In genomic region chr6:15801912-15802311, GRCh38 we compare ENCODE assay signal across 31 cellular contexts.
DNase-seq lines count a peak whose midpoint lies in the region; ATAC-seq, FAIRE-seq and TF ChIP-seq lines count a peak whose summit lies in the region.
"Had no signal": no experiment of that assay in that cellular context is flagged by ENCODE, and none has a peak within 500 bp of the region (broad histone marks: within the 10 kb centered on the region; RNA-seq: fewer than 3 reads in every experiment).

No MANE protein-coding gene starts in this region.

- TF ChIP-seq CTCF in HEK293 (tag by site-specific recombination; IDR thresholded peaks at IDR 0.05) = no peak
- TF ChIP-seq CTCF in K562 (IDR thresholded peaks at IDR 0.05 in 2 of 3, conservative IDR thresholded peaks at IDR 0.05 in 1 of 3; ENCODE audit: insufficient read depth in 2 of 3, low read depth in 1 of 3, low read length in 3 of 3) = no peak

- H4K20me1 ChIP-seq in K562 (replicated peaks; ENCODE audit: control insufficient read depth, insufficient read depth, low read length) = no peaks in the 10 kb centered on the region
- H4K20me1 ChIP-seq: BLaER1; BLaER1 treated with 17β-estradiol and CSF1 and Interleukin-3, amounts not matched to agents 10 nM and 100 nM had no signal

- TF ChIP-seq POLR2A in K562 (conservative IDR thresholded peaks at IDR 0.05) = no peak

- no peak overlapping the region for H3K27ac ChIP-seq in HEK293 (ENCODE audit: extremely low read depth, low read depth, low read length)
- no peak overlapping the region for H3K27ac ChIP-seq in K562 (ENCODE audit: extremely low read depth, low read depth, low read length)
- H3K27ac ChIP-seq: 22Rv1; A549; BLaER1; BLaER1 treated with 17β-estradiol and CSF1 and Interleukin-3, amounts not matched to agents 10 nM and 100 nM; C4-2B had no signal

- DNase-seq in K562 (ENCODE audit: extremely low read depth in 1 of 4, low spot score in 3 of 4) = no peak
- DNase-seq: 8988T; ACHN; AML-193; BE2C; C1 segment of cervical spinal cord; Caco-2; Calu3; CD4-positive, alpha-beta memory T cell; CD4-positive, alpha-beta T cell; CD4-positive, CD25-positive, alpha-beta regulatory T cell; CD8-positive, alpha-beta memory T cell; CD8-positive, alpha-beta T cell; COR-L47; DMS 273 treated with DMSO at 0.1 percent for 48 hours; DMS153; DMS53; DMS79; DMS79 treated with DMSO at 0.1 percent for 48 hours; DND-41; EL had no signal

- WGBS in K562 (ENCODE audit: insufficient coverage, low coverage, missing lambda C conversion rate) = 66% methylated on average over 7 of the region's 7 CpGs

- POLR2A ChIA-PET in HEK293 (lab: Yijun Ruan, JAX) (no interaction called here), K562 (lab: Yijun Ruan, JAX) (interaction anchor here (3.2 kb wide), 1 partner anchor 12 kb away, joined by 10 read pairs; no protein-coding TSS in a partner anchor)

- in situ Hi-C loops in K562 (cut with MboI) = no loop called here

- H3K4me1 ChIP-seq in HEK293 (ENCODE audit: control insufficient read depth, insufficient read depth, low read length) (0 out of 2 replicates have a peak, but pooled peaks cover 2% of the 10 kb centered on the region), K562 (replicated peaks in 1 of 2; ENCODE audit: control insufficient read depth in 2 of 2, insufficient read depth in 2 of 2, low read length in 2 of 2) (no peaks in the 10 kb centered on the region; a peak in 1 of 5 replicates)
- H3K4me1 ChIP-seq: A549, BE2C, Caco-2 had no signal

- no peaks in the 10 kb centered on the region; a peak in 1 of 5 replicates for H3K27me3 ChIP-seq in K562 (ENCODE audit: control insufficient read depth in 2 of 2, insufficient read depth in 2 of 2, low read length in 2 of 2)
- H3K27me3 ChIP-seq: BE2C; BLaER1; BLaER1 treated with 17β-estradiol and CSF1 and Interleukin-3, amounts not matched to agents 10 nM and 100 nM had no signal

- no peak for TF ChIP-seq EP300 in K562 (IDR thresholded peaks at IDR 0.05; ENCODE audit: low read length)

- ATAC-seq in K562 (no peak), HG03457 (IDR thresholded peaks at IDR 0.05; ENCODE audit: unreplicated experiment) (no peak), HG02970 (IDR thresholded peaks at IDR 0.05; ENCODE audit: low FRiP score, unreplicated experiment) (no peak)
- ATAC-seq: A549; CD8-positive, alpha-beta T cell had no signal

- CTCF ChIA-PET in HEK293 (lab: Yijun Ruan, JAX) (no interaction called here), K562 (lab: Yijun Ruan, JAX; ENCODE audit: low intra/inter-chr PET ratio) (no interaction called here)

- H3K9me3 ChIP-seq in HEK293 (ENCODE audit: control insufficient read depth, insufficient read depth, low read depth, low read length) = no peaks in the 10 kb centered on the region
- no peaks in the 10 kb centered on the region for H3K9me3 ChIP-seq in K562 (replicated peaks; ENCODE audit: control insufficient read depth, insufficient read depth, low read depth, low read length)
- H3K9me3 ChIP-seq: A549, BE2C, Caco-2 had no signal

- H3K9ac ChIP-seq in K562 (ENCODE audit: insufficient read depth in 1 of 2, low read depth in 2 of 2, low read length in 2 of 2) = no peak overlapping the region
- H3K9ac ChIP-seq: BLaER1; BLaER1 treated with 17β-estradiol and CSF1 and Interleukin-3, amounts not matched to agents 10 nM and 100 nM had no signal

- TF ChIP-seq RAD21 in K562 (CRISPR knock-in tag; conservative IDR thresholded peaks at IDR 0.05 in 1 of 2, IDR thresholded peaks at IDR 0.05 in 1 of 2) = no peak

- no peak overlapping the region for H3K4me2 ChIP-seq in K562 (ENCODE audit: insufficient read depth, low read length)
- H3K4me2 ChIP-seq: A549; BLaER1; BLaER1 treated with 17β-estradiol and CSF1 and Interleukin-3, amounts not matched to agents 10 nM and 100 nM had no signal

- no peaks in the 10 kb centered on the region for H3K79me2 ChIP-seq in K562 (ENCODE audit: control insufficient read depth, insufficient read depth, low read length)

- no TSS peak for BruUV-seq in K562 (replicated peaks; lab: Mats Ljungman, UMichigan)

- no peak overlapping the region for H3K4me3 ChIP-seq in HEK293 (ENCODE audit: low read depth, low read length)
- H3K4me3 ChIP-seq in K562 = no peak overlapping the region
- H3K4me3 ChIP-seq: A549; BLaER1; BLaER1 treated with 17β-estradiol and CSF1 and Interleukin-3, amounts not matched to agents 10 nM and 100 nM had no signal

- H2AFZ ChIP-seq in K562 (ENCODE audit: low read depth, low read length) = no peak overlapping the region

- intact Hi-C loops in K562 (cut with micrococcal nuclease) = no loop called here

- FAIRE-seq in K562 (lab: Jason Lieb, UNC) = no peak
- FAIRE-seq: A204.1, A549, D721Med had no signal

- no peaks in the 10 kb centered on the region for H3K9me1 ChIP-seq in K562 (ENCODE audit: control insufficient read depth, insufficient read depth, low read length)

- H3K36me3 ChIP-seq in HEK293 (ENCODE audit: control insufficient read depth in 2 of 2, insufficient read depth in 1 of 2, low read length in 2 of 2) (no peaks in the 10 kb centered on the region), K562 (ENCODE audit: control insufficient read depth, insufficient read depth, low read length) (no peaks in the 10 kb centered on the region)
- H3K36me3 ChIP-seq: BE2C; BLaER1; BLaER1 treated with 17β-estradiol and CSF1 and Interleukin-3, amounts not matched to agents 10 nM and 100 nM had no signal

TF ChIP-seq in HEK293, 187 proteins besides CTCF, POLR2A, EP300 and RAD21:
- TF ChIP-seq ZNF239 (tag by site-specific recombination; IDR thresholded peaks at IDR 0.05) = no peak
- no peak for TF ChIP-seq ZNF48 (tag by site-specific recombination; IDR thresholded peaks at IDR 0.05)
- TF ChIP-seq ZNF10 (tag by site-specific recombination; IDR thresholded peaks at IDR 0.05) = peak; percentile 93
- no peak for TF ChIP-seq ZBTB20 (tag by site-specific recombination; IDR thresholded peaks at IDR 0.05)
- TF ChIP-seq BCL6B (tag by site-specific recombination; IDR thresholded peaks at IDR 0.05) = no peak

TF ChIP-seq in K562, 482 proteins besides CTCF, POLR2A, EP300 and RAD21:
- TF ChIP-seq ZNF134 (CRISPR knock-in tag; conservative IDR thresholded peaks at IDR 0.05) (peak; percentile 79), COPS2 (conservative IDR thresholded peaks at IDR 0.05) (no peak), U2AF1 (optimal IDR thresholded peaks at IDR 0.05; ENCODE audit: low read depth, low read length) (no peak), NFXL1 (CRISPR knock-in tag; IDR thresholded peaks at IDR 0.05) (no peak)
